9 cellular contexts compared by ENCODE assay signal in the genomic region with DNA sequence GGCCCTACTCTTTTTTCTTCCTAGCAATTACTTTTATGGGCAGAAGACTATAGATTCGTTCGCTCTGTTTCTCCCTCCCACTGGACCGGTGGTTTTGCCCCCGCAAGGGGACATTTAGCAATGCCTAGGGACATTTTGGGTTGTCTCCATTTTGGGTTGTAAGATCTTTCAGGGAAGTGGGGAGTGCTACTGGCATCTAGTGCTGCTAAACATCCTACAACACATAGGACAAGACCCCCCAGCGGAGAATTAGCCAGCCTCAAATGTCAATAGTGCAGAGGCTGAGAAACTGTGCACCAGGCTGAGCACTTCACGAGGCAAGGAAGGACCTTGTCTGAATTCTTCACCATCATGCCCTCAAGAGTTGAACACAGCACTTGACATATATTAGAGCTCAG. TPM values are rescaled to one million over a fixed set of nuclear protein-coding genes. Genes with fewer than 3 reads are reported as not detected.
DNase-seq lines count a peak whose midpoint lies in the region; ATAC-seq, FAIRE-seq and TF ChIP-seq lines count a peak whose summit lies in the region.
"Had no signal": no experiment of that assay in that cellular context is flagged by ENCODE, and none has a peak within 500 bp of the region (broad histone marks: within the 10 kb centered on the region; RNA-seq: fewer than 3 reads in every experiment).

No MANE protein-coding gene starts in this region.

- 44 to 48% methylated on average over 4 to 6 of the region's 6 CpGs for WGBS in esophagus squamous epithelium, 2 donors
- 82 to 91% methylated on average over 6 of the region's 6 CpGs for WGBS in pancreas, 2 donors

- H3K4me3 ChIP-seq in BLaER1 treated with 17β-estradiol and CSF1 and Interleukin-3, amounts not matched to agents 10 nM and 100 nM: peak overlapping the region in 7 of 10 experiments; percentile 16 to 50 (median 38); a peak in 8 of 20 replicates
- H3K4me3 ChIP-seq in Peyer's patch (peak overlapping the region in 1 of 4 donors; percentile 3), esophagus squamous epithelium (peak overlapping the region in 3 of 4 donors; percentile 17 to 47 (median 26)), pancreas (no peak overlapping the region)

- H3K4me2 ChIP-seq in BLaER1 treated with 17β-estradiol and CSF1 and Interleukin-3, amounts not matched to agents 10 nM and 100 nM: peak overlapping the region; percentile 87 to 100 (median 97)

- no peaks in the 10 kb centered on the region for H4K20me1 ChIP-seq in BLaER1 treated with 17β-estradiol and CSF1 and Interleukin-3, amounts not matched to agents 10 nM and 100 nM

- H3K4me1 ChIP-seq in BLaER1 treated with 17β-estradiol and CSF1 and Interleukin-3, amounts not matched to agents 10 nM and 100 nM: peaks cover 65 to 76% (median 72%) of the 10 kb centered on the region in 10 experiments
- H3K4me1 ChIP-seq in Peyer's patch (peaks cover 20 to 49% (median 40%) of the 10 kb centered on the region in 4 donors), esophagus squamous epithelium (peaks cover 53 to 63% (median 61%) of the 10 kb centered on the region in 3 donors), pancreas (peaks cover 49 to 59% (median 51%) of the 10 kb centered on the region in 3 donors)

- peak overlapping the region; percentile 91 to 100 (median 98) for H3K27ac ChIP-seq in BLaER1 treated with 17β-estradiol and CSF1 and Interleukin-3, amounts not matched to agents 10 nM and 100 nM
- H3K27ac ChIP-seq in Peyer's patch (peak overlapping the region; percentile 87 to 99 (median 96)), esophagus squamous epithelium (peak overlapping the region; percentile 97 to 100 (median 100)), pancreas (peak overlapping the region; percentile 94 to 99 (median 98))

- TF ChIP-seq POLR2A in Peyer's patch (IDR thresholded peaks at IDR 0.05): no peak
- no peak for TF ChIP-seq POLR2A in esophagus squamous epithelium (IDR thresholded peaks at IDR 0.05)
- TF ChIP-seq POLR2A in GM18505 (IDR thresholded peaks at IDR 0.05; ENCODE audit: borderline replicate concordance, extremely low read depth, insufficient read depth, insufficient read length): no peak

- no peaks in the 10 kb centered on the region for H3K9me3 ChIP-seq in BLaER1 treated with 17β-estradiol and CSF1 and Interleukin-3, amounts not matched to agents 10 nM and 100 nM (replicated peaks in 1 of 11)
- H3K9me3 ChIP-seq in Peyer's patch (no peaks in the 10 kb centered on the region), esophagus squamous epithelium (no peaks in the 10 kb centered on the region), pancreas (no peaks in the 10 kb centered on the region)

- FAIRE-seq in pancreas (lab: Jason Lieb, UNC): no peak

- H3K27me3 ChIP-seq in BLaER1 treated with 17β-estradiol and CSF1 and Interleukin-3, amounts not matched to agents 10 nM and 100 nM: no peaks in the 10 kb centered on the region
- no peaks in the 10 kb centered on the region for H3K27me3 ChIP-seq in Peyer's patch
- H3K27me3 ChIP-seq in esophagus squamous epithelium: no peaks in the 10 kb centered on the region
- H3K27me3 ChIP-seq in pancreas: no peaks in the 10 kb centered on the region

- DNase-seq in Peyer's patch (no peak), esophagus squamous epithelium (lab: John Stamatoyannopoulos, UW) (no peak), pancreas (no peak), LoVo (ENCODE audit: low spot score) (no peak), T1000 (lab: John Stamatoyannopoulos, UW) (no peak), NCI-H146 treated with DMSO at 0.1 percent for 48 hours (lab: John Stamatoyannopoulos, UW; ENCODE audit: unreplicated experiment) (no peak)
- DNase-seq: effector memory CD4-positive, alpha-beta T cell had no signal

- H3K9ac ChIP-seq in BLaER1 treated with 17β-estradiol and CSF1 and Interleukin-3, amounts not matched to agents 10 nM and 100 nM: peak overlapping the region; percentile 87 to 96 (median 91)

- TF ChIP-seq CTCF in Peyer's patch (IDR thresholded peaks at IDR 0.05) (no peak), esophagus squamous epithelium (IDR thresholded peaks at IDR 0.05) (no peak), pancreas (IDR thresholded peaks at IDR 0.05) (no peak)

- intact Hi-C loops in esophagus squamous epithelium (cut with DNase I) (no loop called here), pancreas (cut with DNase I) (no loop called here)

- ATAC-seq in pancreas (no peak), GM18505 (IDR thresholded peaks at IDR 0.05; ENCODE audit: unreplicated experiment) (no peak)

- no peaks in the 10 kb centered on the region for H3K36me3 ChIP-seq in BLaER1 treated with 17β-estradiol and CSF1 and Interleukin-3, amounts not matched to agents 10 nM and 100 nM
- H3K36me3 ChIP-seq in Peyer's patch (no peaks in the 10 kb centered on the region), esophagus squamous epithelium (no peaks in the 10 kb centered on the region), pancreas (no peaks in the 10 kb centered on the region)

RNA-seq across cellular contexts. Expression of a gene that starts 4.8 kb away (rescaled TPM):
- total RNA-seq in Peyer's patch (100 to 1,000 TPM in 1 of 4 donors, 10 to 100 TPM in 3; 51.3 to 106 (median 94.0) TPM), esophagus squamous epithelium (10 to 100 TPM; 21.5 to 26.3 (median 24.3) TPM), pancreas (10 to 100 TPM; 11.3 to 25.6 (median 18.5) TPM)
- polyA plus RNA-seq in pancreas: 10 to 100 TPM; 10.8 to 13.9 TPM

Comparison
In these comparisons a context has a peak if more than half of its experiments do, and no peak if none do; other contexts are left out.
1. H3K4me3 ChIP-seq: peak in BLaER1 treated with 17β-estradiol and CSF1 and Interleukin-3, amounts not matched to agents 10 nM and 100 nM (7 of 10) and esophagus squamous epithelium (3 of 4); none in pancreas (0 of 4).
2. Peak in every context shown above with its lines, with median percentiles within 50 percentile points of each other: H3K27ac ChIP-seq.